ENCODE assay signal across 20 cellular contexts in genomic region chr4:8478371-8478770, GRCh38. TPM values are rescaled to one million over a fixed set of nuclear protein-coding genes. Genes with fewer than 3 reads are reported as not detected.
DNase-seq lines count a peak whose midpoint lies in the region; ATAC-seq, FAIRE-seq and TF ChIP-seq lines count a peak whose summit lies in the region.
"Had no signal": no experiment of that assay in that cellular context is flagged by ENCODE, and none has a peak within 500 bp of the region (broad histone marks: within the 10 kb centered on the region; RNA-seq: fewer than 3 reads in every experiment).

No MANE protein-coding gene starts in this region.

- H3K9ac ChIP-seq in BLaER1, result no peak overlapping the region
- peak overlapping the region; percentile 37 to 75; a peak in 3 of 4 replicates for H3K9ac ChIP-seq in K562 (ENCODE audit: insufficient read depth in 1 of 2, low read depth in 2 of 2, low read length in 2 of 2)
- H3K9ac ChIP-seq in neuronal stem cell (ENCODE audit: low read depth, low read length, poor library complexity), result peak overlapping the region; percentile 70

- H3K4me1 Mint-ChIP-seq in CD8-positive, alpha-beta memory T cell, result no peaks in the 10 kb centered on the region
- no peaks in the 10 kb centered on the region for H3K4me1 Mint-ChIP-seq in activated naive CD4-positive, alpha-beta T cell treated with anti-CD3 and anti-CD28 coated beads, Interleukin-2, amount 10 ng/mL, durations not matched to agents 7 days and 5 days

- no peak for TF ChIP-seq RAD21 in K562 (CRISPR knock-in tag; conservative IDR thresholded peaks at IDR 0.05 in 1 of 2, IDR thresholded peaks at IDR 0.05 in 1 of 2)

- no peak overlapping the region for H3K14ac ChIP-seq in neuronal stem cell (ENCODE audit: low read length)

- H3K4me1 ChIP-seq in BLaER1 (peaks cover 56% of the 10 kb centered on the region), K562 (replicated peaks in 1 of 2; ENCODE audit: control insufficient read depth in 2 of 2, insufficient read depth in 2 of 2, low read length in 2 of 2) (peaks cover 26 to 36% of the 10 kb centered on the region in 2 experiments), neuronal stem cell (ENCODE audit: control insufficient read depth in 2 of 2, insufficient read depth in 1 of 2, low read depth in 1 of 2, low read length in 2 of 2) (peaks cover 3 to 11% of the 10 kb centered on the region in 2 donors)
- H3K4me1 ChIP-seq in CD8-positive, alpha-beta memory T cell (ENCODE audit: insufficient read depth, low read length), result no peaks in the 10 kb centered on the region

- no peak overlapping the region for H3K27ac Mint-ChIP-seq in CD8-positive, alpha-beta memory T cell
- no peak overlapping the region for H3K27ac Mint-ChIP-seq in activated naive CD4-positive, alpha-beta T cell treated with anti-CD3 and anti-CD28 coated beads, Interleukin-2, amount 10 ng/mL, durations not matched to agents 7 days and 5 days
- H3K27ac Mint-ChIP-seq: CD4-positive, CD25-positive, alpha-beta regulatory T cell; HFFc6 had no signal

- no peaks in the 10 kb centered on the region for H3K79me2 ChIP-seq in K562 (ENCODE audit: control insufficient read depth, insufficient read depth, low read length)

- H3K4me2 ChIP-seq in BLaER1 (peak overlapping the region; percentile 95), K562 (ENCODE audit: insufficient read depth, low read length) (no peak overlapping the region), neuronal stem cell (ENCODE audit: insufficient read depth, low read length, poor library complexity, severe bottlenecking) (no peak overlapping the region)

- H3K9me3 ChIP-seq in BLaER1 (no peaks in the 10 kb centered on the region), K562 (replicated peaks; ENCODE audit: control insufficient read depth, insufficient read depth, low read depth, low read length) (no peaks in the 10 kb centered on the region), neuronal stem cell (replicated peaks in 1 of 2; ENCODE audit: control insufficient read depth in 2 of 2, insufficient read depth in 1 of 2, low read depth in 1 of 2, low read length in 2 of 2) (no peaks in the 10 kb centered on the region)
- H3K9me3 ChIP-seq in CD8-positive, alpha-beta memory T cell (ENCODE audit: low read length), result no peaks in the 10 kb centered on the region

- no peak overlapping the region for H4K8ac ChIP-seq in neuronal stem cell (ENCODE audit: low read depth, low read length)

- TF ChIP-seq CTCF in K562 (IDR thresholded peaks at IDR 0.05 in 2 of 3, conservative IDR thresholded peaks at IDR 0.05 in 1 of 3; ENCODE audit: insufficient read depth in 2 of 3, low read depth in 1 of 3, low read length in 3 of 3), result no peak

- no peaks in the 10 kb centered on the region for H3K27me3 Mint-ChIP-seq in CD8-positive, alpha-beta memory T cell
- H3K27me3 Mint-ChIP-seq in activated naive CD4-positive, alpha-beta T cell treated with anti-CD3 and anti-CD28 coated beads, Interleukin-2, amount 10 ng/mL, durations not matched to agents 7 days and 5 days, result no peaks in the 10 kb centered on the region
- H3K27me3 Mint-ChIP-seq: CD4-positive, CD25-positive, alpha-beta regulatory T cell had no signal

- 87% methylated on average over 7 of the region's 9 CpGs for WGBS in K562 (ENCODE audit: insufficient coverage, low coverage, missing lambda C conversion rate)
- no CpG with 5 or more reads among the region's 9 CpGs for WGBS in neuronal stem cell (ENCODE audit: extremely low coverage in 2 of 2, insufficient read length in 2 of 2, insufficient replicate concordance in 1 of 2), 2 donors

- no peak overlapping the region for H3K4me3 Mint-ChIP-seq in CD8-positive, alpha-beta memory T cell
- H3K4me3 Mint-ChIP-seq in activated naive CD4-positive, alpha-beta T cell treated with anti-CD3 and anti-CD28 coated beads, Interleukin-2, amount 10 ng/mL, durations not matched to agents 7 days and 5 days, result no peak overlapping the region
- H3K4me3 Mint-ChIP-seq: CD4-positive, CD25-positive, alpha-beta regulatory T cell; HFFc6 had no signal

- peaks cover 0 to 21% (median 3%) of the 10 kb centered on the region in 3 donors for H3K36me3 Mint-ChIP-seq in CD8-positive, alpha-beta memory T cell
- H3K36me3 Mint-ChIP-seq in activated naive CD4-positive, alpha-beta T cell treated with anti-CD3 and anti-CD28 coated beads, Interleukin-2, amount 10 ng/mL, durations not matched to agents 7 days and 5 days, result no peaks in the 10 kb centered on the region

- H2BK12ac ChIP-seq in neuronal stem cell (ENCODE audit: low read length), result peak overlapping the region; percentile 41

- CTCF ChIA-PET in CD8-positive, alpha-beta memory T cell (lab: Charles Lee), result no interaction called here
- CTCF ChIA-PET in K562 (lab: Yijun Ruan, JAX; ENCODE audit: low intra/inter-chr PET ratio), result no interaction called here
- CTCF ChIA-PET in activated naive CD4-positive, alpha-beta T cell treated with anti-CD3 and anti-CD28 coated beads, Interleukin-2, amount 10 ng/mL, durations not matched to agents 7 days and 5 days (lab: Charles Lee), result interaction anchor here (0.6 kb wide), 1 partner anchor 116 kb away, joined by 3 read pairs; no protein-coding TSS in a partner anchor

- H3K4me3 ChIP-seq in BLaER1, result no peak overlapping the region
- no peak overlapping the region for H3K4me3 ChIP-seq in CD8-positive, alpha-beta memory T cell (ENCODE audit: low read length)
- H3K4me3 ChIP-seq in K562, result no peak overlapping the region
- no peak overlapping the region for H3K4me3 ChIP-seq in neuronal stem cell (ENCODE audit: low read length in 2 of 2)

- intact Hi-C loops in K562 (cut with micrococcal nuclease), result loop anchor here (2.0 kb wide), 1 partner anchor 68 kb away; no protein-coding TSS in a partner anchor

- ATAC-seq in K562, result no peak
- ATAC-seq in GM19324 (IDR thresholded peaks at IDR 0.05; ENCODE audit: low FRiP score, unreplicated experiment), result no peak
- ATAC-seq: HepG2 had no signal

- no peak for TF ChIP-seq POLR2A in K562 (conservative IDR thresholded peaks at IDR 0.05)

- no peak overlapping the region for H4K91ac ChIP-seq in neuronal stem cell (ENCODE audit: low read depth, low read length, poor library complexity)

- DNase-seq in CD8-positive, alpha-beta memory T cell, result no peak
- peak in 1 of 4 experiments; percentile 11 for DNase-seq in K562 (ENCODE audit: extremely low read depth in 1 of 4, low spot score in 3 of 4)
- DNase-seq in neuronal stem cell (ENCODE audit: low spot score), result no peak
- DNase-seq in activated naive CD4-positive, alpha-beta T cell treated with anti-CD3 and anti-CD28 coated beads, Interleukin-2, amount 10 ng/mL, durations not matched to agents 7 days and 5 days, result no peak
- DNase-seq in frontal cortex (ENCODE audit: low spot score in 2 of 2), result no peak
- DNase-seq: CD4-positive, CD25-positive, alpha-beta regulatory T cell; DMS153; DND-41; GDM1; GOT3; HCEC 1CT; HFFc6; KBM-7 had no signal

- H2AK5ac ChIP-seq in neuronal stem cell (ENCODE audit: low read depth, low read length), result peak overlapping the region; percentile 56

- peak overlapping the region; percentile 80 for H3K18ac ChIP-seq in neuronal stem cell (ENCODE audit: low read length)

- no peak overlapping the region for H2AFZ ChIP-seq in K562 (ENCODE audit: low read depth, low read length)
- H2AFZ ChIP-seq in neuronal stem cell (ENCODE audit: low read length), result no peak overlapping the region

- no peaks in the 10 kb centered on the region for H3K9me1 ChIP-seq in K562 (ENCODE audit: control insufficient read depth, insufficient read depth, low read length)

- FAIRE-seq in K562 (lab: Jason Lieb, UNC) (no peak), frontal cortex (lab: Jason Lieb, UNC) (no peak)
- FAIRE-seq: A204.1, D721Med, GM12892, HepG2, HTR-8/SVneo had no signal

- in situ Hi-C loops in K562 (cut with MboI), result loop anchor here (5.0 kb wide), 1 partner anchor 79 kb away; no protein-coding TSS in a partner anchor

- no peaks in the 10 kb centered on the region for H3K9me3 Mint-ChIP-seq in CD8-positive, alpha-beta memory T cell
- no peaks in the 10 kb centered on the region for H3K9me3 Mint-ChIP-seq in activated naive CD4-positive, alpha-beta T cell treated with anti-CD3 and anti-CD28 coated beads, Interleukin-2, amount 10 ng/mL, durations not matched to agents 7 days and 5 days
- H3K9me3 Mint-ChIP-seq: HFFc6 had no signal

- BruUV-seq in K562 (replicated peaks; lab: Mats Ljungman, UMichigan), result no TSS peak

- no peak overlapping the region for H3K4ac ChIP-seq in neuronal stem cell (ENCODE audit: low read length)

- H3K79me1 ChIP-seq in neuronal stem cell (ENCODE audit: low read depth, low read length), result peaks cover 4% of the 10 kb centered on the region

- H3K27ac ChIP-seq in BLaER1 (no peak overlapping the region), K562 (ENCODE audit: extremely low read depth, low read depth, low read length) (peak overlapping the region; percentile 73; the same call in 2 of the 3 replicates), neuronal stem cell (replicated peaks; ENCODE audit: low read length) (no peak overlapping the region)
- H3K27ac ChIP-seq in CD8-positive, alpha-beta memory T cell (ENCODE audit: low read depth, low read length), result peak overlapping the region; percentile 65

- H3K36me3 ChIP-seq in BLaER1, result 0 out of 2 replicates have a peak, but pooled peaks cover 6% of the 10 kb centered on the region
- H3K36me3 ChIP-seq in CD8-positive, alpha-beta memory T cell (ENCODE audit: insufficient read depth, low read length), result no peaks in the 10 kb centered on the region
- H3K36me3 ChIP-seq in K562 (ENCODE audit: control insufficient read depth, insufficient read depth, low read length), result peaks cover 24% of the 10 kb centered on the region; the same call in 1 of the 3 replicates
- peaks cover 9 to 18% of the 10 kb centered on the region in 2 donors for H3K36me3 ChIP-seq in neuronal stem cell (replicated peaks in 1 of 2; ENCODE audit: control insufficient read depth in 2 of 2, insufficient read depth in 2 of 2, low read length in 2 of 2)

- peaks cover 32% of the 10 kb centered on the region for H4K20me1 ChIP-seq in BLaER1
- no peaks in the 10 kb centered on the region for H4K20me1 ChIP-seq in K562 (replicated peaks; ENCODE audit: control insufficient read depth, insufficient read depth, low read length)

- H2BK5ac ChIP-seq in neuronal stem cell (ENCODE audit: low read length), result peak overlapping the region; percentile 90

- H3K23ac ChIP-seq in neuronal stem cell (ENCODE audit: low read depth, low read length, poor library complexity), result peak overlapping the region; percentile 89

- POLR2A ChIA-PET in CD8-positive, alpha-beta memory T cell (lab: Charles Lee), result no interaction called here
- POLR2A ChIA-PET in K562 (lab: Yijun Ruan, JAX), result interaction anchor here (0.7 to 1.3 kb wide), 2 partner anchors 43 to 127 kb away, joined by 3 read pairs; no protein-coding TSS in a partner anchor

- no peak overlapping the region for H2BK120ac ChIP-seq in neuronal stem cell (ENCODE audit: low read depth, low read length)

- no peaks in the 10 kb centered on the region for H3K27me3 ChIP-seq in BLaER1
- no peaks in the 10 kb centered on the region for H3K27me3 ChIP-seq in CD8-positive, alpha-beta memory T cell (ENCODE audit: insufficient read depth, low read length, poor library complexity, severe bottlenecking)
- H3K27me3 ChIP-seq in K562 (ENCODE audit: control insufficient read depth in 2 of 2, insufficient read depth in 2 of 2, low read length in 2 of 2), result no peaks in the 10 kb centered on the region
- H3K27me3 ChIP-seq in neuronal stem cell (ENCODE audit: control insufficient read depth in 3 of 3, insufficient read depth in 3 of 3, low read depth in 1 of 3, low read length in 3 of 3), result no peaks in the 10 kb centered on the region

- no peak for TF ChIP-seq EP300 in K562 (IDR thresholded peaks at IDR 0.05; ENCODE audit: low read length)

- H2BK15ac ChIP-seq in neuronal stem cell (ENCODE audit: low read length), result no peak overlapping the region

RNA-seq across cellular contexts. Expression of gene TRMT44, which starts 37.8 kb away (rescaled TPM):
- 10 to 100 TPM; 25.2 to 25.6 TPM for total RNA-seq in CD8-positive, alpha-beta memory T cell
- polyA plus RNA-seq in CD8-positive, alpha-beta memory T cell, result 13.8 TPM
- 60.3 and 88.6 TPM in 2 replicates for total RNA-seq in K562 (2011; cell fraction: chromatin; rRNA removed; ENCODE audit: low replicate concordance)
- total RNA-seq in K562 (2011; cell fraction: nucleolus; rRNA removed), result 53.0 and 57.5 TPM in 2 replicates
- total RNA-seq in K562 (2011; cell fraction: nucleoplasm; rRNA removed), result 31.6 and 38.6 TPM in 2 replicates
- total RNA-seq in K562 (2014; rRNA removed) (14.1 and 15.6 TPM in 2 replicates), K562 (2014; rRNA removed; fragmentation: Illumina TruSeq; extraction: Trizol) (8.6 and 10.0 TPM in 2 replicates), K562 (2015; rRNA removed; fragmentation: Illumina TruSeq; extraction: Trizol) (10.2 and 10.3 TPM in 2 replicates), K562 (2021) (17.3 and 18.6 TPM in 2 replicates), frontal cortex (11.8 TPM)
- polyA plus RNA-seq in K562 (2011; rRNA removed) (8.9 and 9.6 TPM in 2 replicates), K562 (2014; fragmentation: Illumina TruSeq; extraction: Trizol) (7.8 and 8.7 TPM in 2 replicates), K562 (2014; fragmentation: Nextera tagmentation; extraction: Ambion mirVana) (1 to 10 TPM; 1.2 to 2.1 TPM), K562 (2014; rRNA removed) (12.5 and 13.2 TPM in 2 replicates)
- 5.5 and 9.9 TPM in 2 replicates for polyA plus RNA-seq in K562 (2011; cell fraction: cytosol; rRNA removed)
- polyA plus RNA-seq in K562 (2011; cell fraction: nucleus; rRNA removed), result 32.2 and 44.8 TPM in 2 replicates
- polyA plus RNA-seq in K562 (2012), result 8.3 and 13.2 TPM in 2 replicates
- 14.7 and 16.1 TPM in 2 replicates for polyA minus RNA-seq in K562 (2011; rRNA and poly(A)+ RNA removed)
- polyA minus RNA-seq in K562 (2011; cell fraction: cytosol; rRNA and poly(A)+ RNA removed), result 6.1 and 11.1 TPM in 2 replicates
- polyA minus RNA-seq in K562 (2011; cell fraction: nucleus; rRNA and poly(A)+ RNA removed), result 35.5 and 48.8 TPM in 2 replicates
- 5.4 TPM for polyA plus RNA-seq in neuronal stem cell (2013, experiment 1 of 2)
- polyA plus RNA-seq in neuronal stem cell (2013, experiment 2 of 2), result 4.4 TPM

RNA-seq across cellular contexts. Expression of gene ACOX3, which starts 37.8 kb away (rescaled TPM):
- total RNA-seq in CD8-positive, alpha-beta memory T cell, result 10 to 100 TPM; 22.3 to 24.9 TPM
- 14.2 TPM for polyA plus RNA-seq in CD8-positive, alpha-beta memory T cell
- 8.4 and 18.6 TPM in 2 replicates for total RNA-seq in K562 (2011; cell fraction: chromatin; rRNA removed; ENCODE audit: low replicate concordance)
- 5.9 and 8.7 TPM in 2 replicates for total RNA-seq in K562 (2011; cell fraction: nucleolus; rRNA removed)
- total RNA-seq in K562 (2011; cell fraction: nucleoplasm; rRNA removed), result 5.9 and 9.8 TPM in 2 replicates
- total RNA-seq in K562 (2014; rRNA removed) (4.9 and 5.1 TPM in 2 replicates), K562 (2014; rRNA removed; fragmentation: Illumina TruSeq; extraction: Trizol) (3.7 and 3.8 TPM in 2 replicates), K562 (2015; rRNA removed; fragmentation: Illumina TruSeq; extraction: Trizol) (3.8 and 4.6 TPM in 2 replicates), K562 (2021) (5.9 and 7.3 TPM in 2 replicates), frontal cortex (26.1 TPM)
- polyA plus RNA-seq in K562 (2011; rRNA removed) (2.3 and 2.9 TPM in 2 replicates), K562 (2014; fragmentation: Illumina TruSeq; extraction: Trizol) (4.0 and 4.4 TPM in 2 replicates), K562 (2014; fragmentation: Nextera tagmentation; extraction: Ambion mirVana) (1 to 10 TPM in 1 of 2 experiments, under 1 TPM in 1; 0.68 to 1.0 TPM), K562 (2014; rRNA removed) (3.0 and 4.9 TPM in 2 replicates)
- 2.6 and 3.3 TPM in 2 replicates for polyA plus RNA-seq in K562 (2011; cell fraction: cytosol; rRNA removed)
- polyA plus RNA-seq in K562 (2011; cell fraction: nucleus; rRNA removed), result 6.1 and 6.5 TPM in 2 replicates
- 5.1 and 9.2 TPM in 2 replicates for polyA plus RNA-seq in K562 (2012)
- polyA minus RNA-seq in K562 (2011; rRNA and poly(A)+ RNA removed), result 3.9 and 5.0 TPM in 2 replicates
- 1.5 and 4.6 TPM in 2 replicates for polyA minus RNA-seq in K562 (2011; cell fraction: cytosol; rRNA and poly(A)+ RNA removed)
- polyA minus RNA-seq in K562 (2011; cell fraction: nucleus; rRNA and poly(A)+ RNA removed), result 3.5 and 4.8 TPM in 2 replicates
- 7.3 TPM for polyA plus RNA-seq in neuronal stem cell (2013, experiment 1 of 2)
- 8.3 TPM for polyA plus RNA-seq in neuronal stem cell (2013, experiment 2 of 2)

Comparison
In these comparisons a context has a peak if more than half of its experiments do, and no peak if none do; other contexts are left out.
1. H3K27ac ChIP-seq: peak in CD8-positive, alpha-beta memory T cell (single experiment) and K562 (single experiment); none in BLaER1 (single experiment) and neuronal stem cell (single experiment).